In genomic region chr1:6927626-6928025, GRCh38 we compare ENCODE assay signal across 24 cellular contexts.
"Had no signal": no experiment of that assay in that cellular context is flagged by ENCODE, and none has a peak within 500 bp of the region (broad histone marks: within the 10 kb centered on the region; RNA-seq: fewer than 3 reads in every experiment).

No MANE protein-coding gene starts in this region.

- H3K9me3 ChIP-seq: esophagus squamous epithelium, gastrocnemius medialis, left lung, lower lobe of right lung, mucosa of descending colon, tibial nerve had no signal

- H3K36me3 Mint-ChIP-seq: activated CD8-positive, alpha-beta memory T cell treated with anti-CD3 and anti-CD28 coated beads, Interleukin-2, amount 10 ng/mL, durations not matched to agents 7 days and 5 days; activated naive CD8-positive, alpha-beta T cell; natural killer cell treated with Interleukin-12 subunit alpha and Interleukin-12 subunit beta and Interleukin-15 and Interleukin-18, amount 100 ng/mL, for 72 hours had no signal

- H3K4me1 Mint-ChIP-seq: activated B cell treated with CpG ODN at 0.5 μM for 24 hours; activated CD4-positive, alpha-beta T cell treated with anti-CD3 and anti-CD28 coated beads for 36 hours; activated CD8-positive, alpha-beta memory T cell treated with anti-CD3 and anti-CD28 coated beads, Interleukin-2, amount 10 ng/mL, durations not matched to agents 7 days and 5 days had no signal

- ATAC-seq: activated CD8-positive, alpha-beta memory T cell treated with anti-CD3 and anti-CD28 coated beads, Interleukin-2, amount 10 ng/mL, durations not matched to agents 7 days and 5 days; activated CD8-positive, alpha-beta T cell treated with anti-CD3 and anti-CD28 coated beads, Interleukin-2, amount 10 ng/mL, durations not matched to agents 7 days and 5 days; gastrocnemius medialis; left lung; lower lobe of right lung; mucosa of descending colon; natural killer cell treated with Interleukin-12 subunit alpha and Interleukin-12 subunit beta and Interleukin-15 and Interleukin-18, amount 100 ng/mL, for 72 hours; right cardiac atrium had no signal

- H3K27ac Mint-ChIP-seq: activated B cell treated with CpG ODN at 0.5 μM for 24 hours; activated CD4-positive, alpha-beta T cell treated with anti-CD3 and anti-CD28 coated beads for 36 hours; activated CD8-positive, alpha-beta memory T cell treated with anti-CD3 and anti-CD28 coated beads, Interleukin-2, amount 10 ng/mL, durations not matched to agents 7 days and 5 days; activated CD8-positive, alpha-beta T cell treated with anti-CD3 and anti-CD28 coated beads, Interleukin-2, amount 10 ng/mL, durations not matched to agents 7 days and 5 days; activated naive CD8-positive, alpha-beta T cell; natural killer cell treated with Interleukin-12 subunit alpha and Interleukin-12 subunit beta and Interleukin-15 and Interleukin-18, amount 100 ng/mL, for 72 hours; T-helper 1 cell treated with Interleukin-12 subunit alpha and Interleukin-12 subunit beta and Interleukin-4 antibody, amounts not matched to agents 30 μg/mL and 1 μg/mL, for 36 hours had no signal

- H3K27ac ChIP-seq: esophagus squamous epithelium, gastrocnemius medialis, left lung, lower lobe of right lung, tibial nerve had no signal

- H3K4me3 ChIP-seq: esophagus squamous epithelium, gastrocnemius medialis, left lung, lower lobe of right lung, mucosa of descending colon, tibial nerve had no signal

- H3K36me3 ChIP-seq: esophagus squamous epithelium, gastrocnemius medialis, left lung, lower lobe of right lung, tibial nerve had no signal

- H3K9me3 Mint-ChIP-seq: activated B cell treated with CpG ODN at 0.5 μM for 24 hours; natural killer cell treated with Interleukin-12 subunit alpha and Interleukin-12 subunit beta and Interleukin-15 and Interleukin-18, amount 100 ng/mL, for 72 hours; T-helper 1 cell treated with Interleukin-12 subunit alpha and Interleukin-12 subunit beta and Interleukin-4 antibody, amounts not matched to agents 30 μg/mL and 1 μg/mL, for 36 hours had no signal

- DNase-seq: activated B cell treated with CpG ODN at 0.5 μM for 24 hours; activated CD8-positive, alpha-beta memory T cell treated with anti-CD3 and anti-CD28 coated beads, Interleukin-2, amount 10 ng/mL, durations not matched to agents 7 days and 5 days; activated CD8-positive, alpha-beta T cell treated with anti-CD3 and anti-CD28 coated beads, Interleukin-2, amount 10 ng/mL, durations not matched to agents 7 days and 5 days; activated naive CD4-positive, alpha-beta T cell; activated T-cell treated with anti-CD3 and anti-CD28 coated beads, Interleukin-2, amount 50 U/mL, for 48 hours; anterior cingulate cortex; dermis blood vessel endothelial cell; effector CD4-positive, alpha-beta T cell; esophagus squamous epithelium; gastrocnemius medialis; glutamatergic neuron; left lung; lower lobe of right lung; mucosa of descending colon; posterior cingulate gyrus; right cardiac atrium; stimulated activated CD4-positive, alpha-beta T cell treated with anti-CD3 and anti-CD28 coated beads, Interleukin-2, amount 100 ng/mL, for 48 hours; stimulated activated naive CD4-positive, alpha-beta T cell treated with Interleukin-2 at 50 U/mL for 16 hours; T1000 had no signal

- H3K4me1 ChIP-seq: left lung, lower lobe of right lung had no signal

- H3K27me3 ChIP-seq: gastrocnemius medialis, left lung, tibial nerve had no signal

- H3K4me3 Mint-ChIP-seq: activated B cell treated with CpG ODN at 0.5 μM for 24 hours; activated CD4-positive, alpha-beta T cell treated with anti-CD3 and anti-CD28 coated beads for 36 hours; activated CD8-positive, alpha-beta memory T cell treated with anti-CD3 and anti-CD28 coated beads, Interleukin-2, amount 10 ng/mL, durations not matched to agents 7 days and 5 days; activated CD8-positive, alpha-beta T cell treated with anti-CD3 and anti-CD28 coated beads, Interleukin-2, amount 10 ng/mL, durations not matched to agents 7 days and 5 days; activated naive CD8-positive, alpha-beta T cell; natural killer cell treated with Interleukin-12 subunit alpha and Interleukin-12 subunit beta and Interleukin-15 and Interleukin-18, amount 100 ng/mL, for 72 hours; T-helper 1 cell treated with Interleukin-12 subunit alpha and Interleukin-12 subunit beta and Interleukin-4 antibody, amounts not matched to agents 30 μg/mL and 1 μg/mL, for 36 hours had no signal
